ENCODE assay signal across 8 cellular contexts in genomic region chr16:3283525-3284447, GRCh38. TPM values are rescaled to one million over a fixed set of nuclear protein-coding genes. Genes with fewer than 3 reads are reported as not detected.
DNase-seq lines count a peak whose midpoint lies in the region; ATAC-seq, FAIRE-seq and TF ChIP-seq lines count a peak whose summit lies in the region.

No MANE protein-coding gene starts in this region.

- peaks cover 43% of the 10 kb centered on the region for H3K79me2 ChIP-seq in keratinocyte (ENCODE audit: control insufficient read depth, insufficient read depth, low read length)

- FAIRE-seq in keratinocyte (lab: Jason Lieb, UNC): no peak

- peaks cover 4% of the 10 kb centered on the region for H3K9me3 ChIP-seq in keratinocyte (ENCODE audit: control insufficient read depth, low read depth, low read length)
- peaks cover 5 to 33% (median 12%) of the 10 kb centered on the region in 5 donors for H3K9me3 ChIP-seq in subcutaneous abdominal adipose tissue (ENCODE audit: control insufficient read depth in 5 of 5, low read length in 5 of 5)

- TF ChIP-seq CTCF in 22Rv1 (IDR thresholded peaks at IDR 0.05) (no peak), keratinocyte (optimal IDR thresholded peaks at IDR 0.05 in 1 of 3, IDR thresholded peaks at IDR 0.05 in 1 of 3, conservative IDR thresholded peaks at IDR 0.05 in 1 of 3; ENCODE audit: extremely low read depth in 1 of 3, insufficient read depth in 2 of 3, low read length in 3 of 3) (no peak)

- peak overlapping the region; percentile 80 for H3K4me2 ChIP-seq in keratinocyte (ENCODE audit: control insufficient read depth, extremely low read depth, insufficient read depth, low read depth, low read length)

- no peaks in the 10 kb centered on the region for H4K20me1 ChIP-seq in keratinocyte (ENCODE audit: control insufficient read depth, extremely low read depth, insufficient read depth, low read length)

- peak; percentile 2 for ATAC-seq in GM21528 (IDR thresholded peaks at IDR 0.05; ENCODE audit: low FRiP score, unreplicated experiment)
- no peak for ATAC-seq in HG02938 (IDR thresholded peaks at IDR 0.05; ENCODE audit: unreplicated experiment)
- no peak for ATAC-seq in GM18868 (IDR thresholded peaks at IDR 0.05; ENCODE audit: unreplicated experiment)

- H3K4me1 Mint-ChIP-seq in activated naive CD8-positive, alpha-beta T cell (ENCODE audit: low read depth): peaks cover 24% of the 10 kb centered on the region

- H3K36me3 ChIP-seq in keratinocyte (ENCODE audit: control insufficient read depth in 2 of 2, extremely low read depth in 1 of 2, insufficient read depth in 2 of 2, low read length in 2 of 2) (peaks cover 9 to 17% of the 10 kb centered on the region in 2 experiments), subcutaneous abdominal adipose tissue (ENCODE audit: control insufficient read depth in 5 of 5, insufficient read depth in 5 of 5, low read length in 5 of 5) (peaks cover 7 to 28% (median 25%) of the 10 kb centered on the region in 5 donors)

- H3K4me1 ChIP-seq in keratinocyte (ENCODE audit: control insufficient read depth, extremely low read depth, insufficient read depth, low read length) (peaks cover 15% of the 10 kb centered on the region), subcutaneous abdominal adipose tissue (ENCODE audit: control insufficient read depth in 5 of 5, insufficient read depth in 5 of 5, low read length in 5 of 5) (peaks cover 10 to 36% (median 27%) of the 10 kb centered on the region in 5 donors)

- peak overlapping the region; percentile 64 for H2AFZ ChIP-seq in keratinocyte (ENCODE audit: control insufficient read depth, low read length)

- peak overlapping the region; percentile 97 for H3K4me3 Mint-ChIP-seq in activated naive CD8-positive, alpha-beta T cell

- H3K36me3 Mint-ChIP-seq in activated naive CD8-positive, alpha-beta T cell: peaks cover 33% of the 10 kb centered on the region

- no peaks in the 10 kb centered on the region for H3K9me1 ChIP-seq in keratinocyte (ENCODE audit: control insufficient read depth, extremely low read depth, insufficient read depth, low read length)

- no peaks in the 10 kb centered on the region for H3K9me3 Mint-ChIP-seq in activated naive CD8-positive, alpha-beta T cell (ENCODE audit: low read depth)

- H3K4me3 ChIP-seq in keratinocyte (ENCODE audit: control insufficient read depth in 2 of 3, extremely low read depth in 1 of 3, insufficient read depth in 2 of 3, low read depth in 1 of 3, low read length in 3 of 3) (peak overlapping the region; percentile 77 to 79 (median 79)), subcutaneous abdominal adipose tissue (ENCODE audit: low read depth in 1 of 5, low read length in 5 of 5) (peak overlapping the region; percentile 75 to 94 (median 89))

- H3K27me3 ChIP-seq in keratinocyte (ENCODE audit: control insufficient read depth, extremely low read depth, insufficient read depth, low read length): no peaks in the 10 kb centered on the region
- no peaks in the 10 kb centered on the region for H3K27me3 ChIP-seq in subcutaneous abdominal adipose tissue (ENCODE audit: control insufficient read depth in 5 of 5, insufficient read depth in 4 of 5, low read length in 5 of 5)

- H3K9ac ChIP-seq in keratinocyte (ENCODE audit: control insufficient read depth, extremely low read depth, insufficient read depth, low read length) (peak overlapping the region; percentile 98), subcutaneous abdominal adipose tissue (ENCODE audit: low read length in 5 of 5) (peak overlapping the region; percentile 73 to 99 (median 94))

- H3K27me3 Mint-ChIP-seq in activated naive CD8-positive, alpha-beta T cell: no peaks in the 10 kb centered on the region

- dilution Hi-C loops in keratinocyte (cut with MboI; ENCODE audit: extremely low pct_ligation_motif_present, low sequenced_read_pairs): no loop called here

- H3K27ac Mint-ChIP-seq in activated naive CD8-positive, alpha-beta T cell: peak overlapping the region; percentile 97

- DNase-seq in keratinocyte (ENCODE audit: low read depth, low spot score) (no peak), middle frontal gyrus (ENCODE audit: extremely low spot score, low spot score) (no peak)

- H3K27ac ChIP-seq in 22Rv1: peak overlapping the region; percentile 98
- peak overlapping the region; percentile 99 for H3K27ac ChIP-seq in keratinocyte (ENCODE audit: control insufficient read depth, insufficient read depth, low read length)
- peak overlapping the region; percentile 97 for H3K27ac ChIP-seq in subcutaneous abdominal adipose tissue (ENCODE audit: low read depth, low read length)

RNA-seq across cellular contexts. Expression of gene ZNF263, which starts 0.5 kb away (rescaled TPM):
- polyA plus RNA-seq in keratinocyte: 11.3 to 13.9 TPM (median 13.6 TPM) in 3 replicates
- 7.8 TPM for polyA plus RNA-seq in keratinocyte (2011; ENCODE audit: low read depth)
- polyA plus RNA-seq in keratinocyte (2011; cell fraction: cytosol; rRNA removed): 13.3 and 15.5 TPM in 2 replicates
- 23.7 and 30.1 TPM in 2 replicates for polyA plus RNA-seq in keratinocyte (2011; cell fraction: nucleus; rRNA removed)
- 19.1 and 22.0 TPM in 2 replicates for polyA plus RNA-seq in keratinocyte (2012; ENCODE audit: low replicate concordance)
- polyA minus RNA-seq in keratinocyte: 10.7 to 23.2 TPM (median 15.8 TPM) in 3 replicates
- 17.3 TPM for polyA minus RNA-seq in keratinocyte (2011; cell fraction: cytosol; rRNA and poly(A)+ RNA removed)
- polyA minus RNA-seq in keratinocyte (2011; cell fraction: nucleus; rRNA and poly(A)+ RNA removed): 15.3 and 22.9 TPM in 2 replicates

RNA-seq across cellular contexts. Expression of gene TIGD7, which starts 21.4 kb away (rescaled TPM):
- 0.60 to 1.6 TPM (median 1.4 TPM) in 3 replicates for polyA plus RNA-seq in keratinocyte
- 3.9 TPM for polyA plus RNA-seq in keratinocyte (2011; ENCODE audit: low read depth)
- polyA plus RNA-seq in keratinocyte (2011; cell fraction: cytosol; rRNA removed): 0.68 and 0.69 TPM in 2 replicates
- polyA plus RNA-seq in keratinocyte (2011; cell fraction: nucleus; rRNA removed): 3.9 and 4.6 TPM in 2 replicates
- 0.86 and 1.4 TPM in 2 replicates for polyA plus RNA-seq in keratinocyte (2012; ENCODE audit: low replicate concordance)
- 0.66 to 2.1 TPM in 2 of 3 replicates, not detected in the other for polyA minus RNA-seq in keratinocyte
- polyA minus RNA-seq in keratinocyte (2011; cell fraction: cytosol; rRNA and poly(A)+ RNA removed): not detected
- 1.4 and 5.1 TPM in 2 replicates for polyA minus RNA-seq in keratinocyte (2011; cell fraction: nucleus; rRNA and poly(A)+ RNA removed)

RNA-seq across cellular contexts. Expression of gene ZNF75A, which starts 21.5 kb away (rescaled TPM):
- polyA plus RNA-seq in keratinocyte: 13.8 to 20.8 TPM (median 19.4 TPM) in 3 replicates
- polyA plus RNA-seq in keratinocyte (2011; ENCODE audit: low read depth): 15.0 TPM
- polyA plus RNA-seq in keratinocyte (2011; cell fraction: cytosol; rRNA removed): 6.0 and 12.9 TPM in 2 replicates
- 42.5 and 50.3 TPM in 2 replicates for polyA plus RNA-seq in keratinocyte (2011; cell fraction: nucleus; rRNA removed)
- polyA plus RNA-seq in keratinocyte (2012; ENCODE audit: low replicate concordance): 10.4 TPM in 2 replicates
- polyA minus RNA-seq in keratinocyte: 3.4 to 15.7 TPM (median 9.9 TPM) in 3 replicates
- 5.2 TPM for polyA minus RNA-seq in keratinocyte (2011; cell fraction: cytosol; rRNA and poly(A)+ RNA removed)
- 12.1 and 21.3 TPM in 2 replicates for polyA minus RNA-seq in keratinocyte (2011; cell fraction: nucleus; rRNA and poly(A)+ RNA removed)

RNA-seq across cellular contexts. Expression of gene MEFV, which starts 27.4 kb away (rescaled TPM):
- 0.03 TPM in 1 of 3 replicates, not detected in the others for polyA plus RNA-seq in keratinocyte
- not detected for polyA plus RNA-seq in keratinocyte (2011; ENCODE audit: low read depth)
- not detected in 2 replicates for polyA plus RNA-seq in keratinocyte (2011; cell fraction: cytosol; rRNA removed)
- polyA plus RNA-seq in keratinocyte (2011; cell fraction: nucleus; rRNA removed): 0.04 TPM in 1 of 2 replicates, not detected in the other
- not detected in 2 replicates for polyA plus RNA-seq in keratinocyte (2012; ENCODE audit: low replicate concordance)
- polyA minus RNA-seq in keratinocyte: not detected in 3 replicates
- not detected for polyA minus RNA-seq in keratinocyte (2011; cell fraction: cytosol; rRNA and poly(A)+ RNA removed)
- polyA minus RNA-seq in keratinocyte (2011; cell fraction: nucleus; rRNA and poly(A)+ RNA removed): not detected in 2 replicates

RNA-seq across cellular contexts. Expression of gene ZNF200, which starts 48.8 kb away (rescaled TPM):
- polyA plus RNA-seq in keratinocyte: 3.1 to 4.7 TPM (median 4.3 TPM) in 3 replicates
- 2.2 TPM for polyA plus RNA-seq in keratinocyte (2011; ENCODE audit: low read depth)
- 1.9 and 3.6 TPM in 2 replicates for polyA plus RNA-seq in keratinocyte (2011; cell fraction: cytosol; rRNA removed)
- polyA plus RNA-seq in keratinocyte (2011; cell fraction: nucleus; rRNA removed): 7.4 and 9.2 TPM in 2 replicates
- 4.1 and 4.9 TPM in 2 replicates for polyA plus RNA-seq in keratinocyte (2012; ENCODE audit: low replicate concordance)
- polyA minus RNA-seq in keratinocyte: 2.0 to 6.3 TPM (median 2.7 TPM) in 3 replicates
- 2.5 TPM for polyA minus RNA-seq in keratinocyte (2011; cell fraction: cytosol; rRNA and poly(A)+ RNA removed)
- 4.0 and 6.5 TPM in 2 replicates for polyA minus RNA-seq in keratinocyte (2011; cell fraction: nucleus; rRNA and poly(A)+ RNA removed)
